In genomic region chr12:4506870-4507269, GRCh38 we compare ENCODE assay signal across 9 cellular contexts. TPM values are rescaled to one million over a fixed set of nuclear protein-coding genes. Genes with fewer than 3 reads are reported as not detected.
A peak's percentile ranks its signal among the peaks of the same experiment; 100 is the strongest.
DNase-seq lines count a peak whose midpoint lies in the region; ATAC-seq and TF ChIP-seq lines count a peak whose summit lies in the region.
"Had no signal": no experiment of that assay in that cellular context is flagged by ENCODE, and none has a peak within 500 bp of the region (broad histone marks: within the 10 kb centered on the region; RNA-seq: fewer than 3 reads in every experiment).

No MANE protein-coding gene starts in this region.

- TF ChIP-seq CTCF in vagina (IDR thresholded peaks at IDR 0.05): no peak
- no peak for TF ChIP-seq CTCF in uterus (IDR thresholded peaks at IDR 0.05)

- peaks cover 0 to 12% of the 10 kb centered on the region in 2 donors for H3K36me3 ChIP-seq in vagina
- no peaks in the 10 kb centered on the region for H3K36me3 ChIP-seq in uterus

- peak overlapping the region in 3 of 6 donors; percentile 5 to 53 (median 44) for H3K27ac Mint-ChIP-seq in naive B cell

- no peaks in the 10 kb centered on the region for H3K9me3 Mint-ChIP-seq in naive B cell

- H3K4me3 ChIP-seq in vagina: no peak overlapping the region
- H3K4me3 ChIP-seq in uterus: no peak overlapping the region

- ATAC-seq in GM18868 (IDR thresholded peaks at IDR 0.05; ENCODE audit: unreplicated experiment) (peak; percentile 87), HG02610 (IDR thresholded peaks at IDR 0.05; ENCODE audit: unreplicated experiment) (peak; percentile 88), naive B cell (ENCODE audit: low read depth in 2 of 2) (peak; percentile 30 to 43)

- H3K27me3 Mint-ChIP-seq in naive B cell: no peaks in the 10 kb centered on the region

- DNase-seq in RPMI7951 (ENCODE audit: low read depth): peak; percentile 65
- no peak for DNase-seq in naive B cell
- DNase-seq in vagina (ENCODE audit: extremely low spot score in 2 of 2): no peak
- DNase-seq in HK-2 (ENCODE audit: unreplicated experiment): no peak
- no peak for DNase-seq in NCI-H226
- no peak for DNase-seq in uterus
- DNase-seq: NCI-H1417 treated with DMSO at 0.1 percent for 48 hours had no signal

- H3K27me3 ChIP-seq in vagina: no peaks in the 10 kb centered on the region
- no peaks in the 10 kb centered on the region for H3K27me3 ChIP-seq in uterus

- H3K4me1 Mint-ChIP-seq in naive B cell: peaks cover 11 to 16% (median 16%) of the 10 kb centered on the region in 3 donors

- TF ChIP-seq POLR2A in vagina (IDR thresholded peaks at IDR 0.05): no peak
- TF ChIP-seq POLR2A in uterus (IDR thresholded peaks at IDR 0.05): no peak

- peak overlapping the region in 3 of 8 donors; percentile 6 to 63 (median 37) for H3K4me3 Mint-ChIP-seq in naive B cell

- intact Hi-C loops in vagina (cut with DNase I): no loop called here
- intact Hi-C loops in uterus (cut with DNase I; ENCODE audit: low total_unique reads): no loop called here

- H3K27ac ChIP-seq in vagina (no peak overlapping the region), uterus (no peak overlapping the region)

- H3K36me3 Mint-ChIP-seq in naive B cell: peaks cover 0 to 9% of the 10 kb centered on the region in 2 donors

- H3K9me3 ChIP-seq in vagina: no peaks in the 10 kb centered on the region
- no peaks in the 10 kb centered on the region for H3K9me3 ChIP-seq in uterus

- H3K4me1 ChIP-seq in vagina: no peaks in the 10 kb centered on the region
- H3K4me1 ChIP-seq in uterus: no peaks in the 10 kb centered on the region

RNA-seq across cellular contexts. Expression of gene RAD51AP1, which starts 31.8 kb away (rescaled TPM):
- total RNA-seq in RPMI7951 (2014; rRNA removed; shearing (Covaris generic)): 55.1 and 64.6 TPM in 2 replicates
- polyA plus RNA-seq in naive B cell (ENCODE audit: low read depth in 6 of 6): 10 to 100 TPM in 4 of 6 donors, 1 to 10 TPM in 2; 7.9 to 33.7 (median 11.3) TPM
- total RNA-seq in vagina (4.2 TPM), uterus (10 to 100 TPM in 1 of 4 donors, 1 to 10 TPM in 1, not detected in 2; 1.3 to 22.8 TPM)

RNA-seq across cellular contexts. Expression of gene DYRK4, which starts 55.1 kb away (rescaled TPM):
- 50.6 and 54.5 TPM in 2 replicates for total RNA-seq in RPMI7951 (2014; rRNA removed; shearing (Covaris generic))
- polyA plus RNA-seq in naive B cell (ENCODE audit: low read depth in 6 of 6): 10 to 100 TPM; 32.1 to 49.4 (median 43.1) TPM
- 19.4 TPM for total RNA-seq in vagina
- 10 to 100 TPM; 32.3 to 51.1 (median 41.4) TPM for total RNA-seq in uterus

Comparison
In these comparisons a context has a peak if more than half of its experiments do, and no peak if none do; other contexts are left out.
1. ATAC-seq: peak in every context shown above with its lines; median percentile 88 in HG02610; 87 in GM18868; 36 in naive B cell.